In the genomic region with DNA sequence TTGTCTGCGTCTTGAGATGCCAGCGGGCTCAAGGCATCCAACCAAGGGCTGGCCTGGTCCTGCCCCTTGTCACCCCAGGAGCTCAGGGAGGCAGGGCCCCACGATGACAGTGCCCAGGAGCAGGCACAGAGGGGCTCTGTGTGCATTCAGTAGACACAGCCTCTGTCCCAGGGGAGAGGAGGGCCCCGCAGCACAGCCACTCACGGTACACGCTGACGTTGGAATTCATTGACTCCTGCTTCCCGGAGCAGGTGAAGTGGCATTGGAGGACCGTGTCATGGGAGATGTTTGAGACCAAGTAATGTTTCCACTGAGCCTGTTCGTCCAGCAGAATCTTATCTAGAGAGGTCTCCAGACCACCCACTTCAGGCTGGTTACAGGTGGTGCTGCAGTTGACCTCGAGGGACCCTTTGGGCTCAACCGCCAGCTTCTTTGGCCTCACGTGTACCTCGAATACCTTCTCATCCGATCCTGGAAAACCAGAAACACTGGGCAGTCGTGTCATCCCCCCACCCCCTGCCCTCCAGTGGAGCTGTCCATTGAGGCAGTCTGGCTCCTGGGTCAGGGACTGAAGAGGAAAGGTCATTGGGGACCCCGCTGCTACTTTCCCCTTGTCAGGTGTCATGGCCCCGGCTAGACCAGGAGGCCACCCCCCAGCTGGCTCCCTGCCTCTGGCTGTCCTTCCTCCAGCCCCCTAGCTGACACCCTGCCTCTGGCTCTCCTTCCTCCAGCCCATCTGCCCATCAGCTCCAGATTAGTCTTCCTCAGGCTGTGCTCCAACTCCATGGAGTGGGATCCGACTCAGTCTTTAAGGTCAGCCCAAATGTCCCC, we compare ENCODE assay signal across 13 cellular contexts. TPM values are rescaled to one million over a fixed set of nuclear protein-coding genes. Genes with fewer than 3 reads are reported as not detected.
DNase-seq lines count a peak whose midpoint lies in the region; ATAC-seq and TF ChIP-seq lines count a peak whose summit lies in the region.
"Had no signal": no experiment of that assay in that cellular context is flagged by ENCODE, and none has a peak within 500 bp of the region (broad histone marks: within the 10 kb centered on the region; RNA-seq: fewer than 3 reads in every experiment).

No MANE protein-coding gene starts in this region.

- no TSS peak for BruUV-seq in PC-9 (replicated peaks; lab: Mats Ljungman, UMichigan)

- H3K27me3 ChIP-seq in PC-9 (ENCODE audit: insufficient read depth, low read depth): no peaks in the 10 kb centered on the region
- H3K27me3 ChIP-seq in gastroesophageal sphincter: peaks cover 38% of the 10 kb centered on the region
- peaks cover 0 to under 1% (median 0%) of the 10 kb centered on the region in 5 donors for H3K27me3 ChIP-seq in subcutaneous abdominal adipose tissue (ENCODE audit: control insufficient read depth in 5 of 5, insufficient read depth in 4 of 5, low read length in 5 of 5)
- H3K27me3 ChIP-seq in SJCRH30: no peaks in the 10 kb centered on the region
- no peaks in the 10 kb centered on the region for H3K27me3 ChIP-seq in GM23338 (ENCODE audit: insufficient read depth)
- H3K27me3 ChIP-seq: ovary had no signal

- H3K9me2 ChIP-seq in PC-9 (ENCODE audit: insufficient read depth): no peaks in the 10 kb centered on the region
- H3K9me2 ChIP-seq in GM23338 (ENCODE audit: insufficient read depth): no peaks in the 10 kb centered on the region

- H3F3A ChIP-seq in PC-9 (ENCODE audit: insufficient read depth, low read depth) (peaks cover 24% of the 10 kb centered on the region), GM23338 (replicated peaks; ENCODE audit: low read depth) (no peaks in the 10 kb centered on the region)

- POLR2A ChIA-PET in PC-9 (lab: Charles Lee; ENCODE audit: unreplicated experiment): interaction anchor here (0.8 kb wide), 1 partner anchor 237 kb away, joined by 4 read pairs; no protein-coding TSS in a partner anchor

- no peak for ATAC-seq in activated T-cell treated with anti-CD3 and anti-CD28 coated beads, Interleukin-2, amount 50 U/mL, for 72 hours (replicated peaks in 1 of 2)
- ATAC-seq in gastroesophageal sphincter (no peak), GM23338 (no peak)

- TF ChIP-seq POLR2A in gastroesophageal sphincter (IDR thresholded peaks at IDR 0.05): no peak

- H3K9me3 Mint-ChIP-seq in activated T-cell treated with anti-CD3 and anti-CD28 coated beads, Interleukin-2, amount 50 U/mL, for 72 hours: no peaks in the 10 kb centered on the region
- no peaks in the 10 kb centered on the region for H3K9me3 Mint-ChIP-seq in GM23338

- 0 out of 2 replicates have a peak overlapping the region, but pooled peaks have one; percentile 11 for H3K27ac ChIP-seq in PC-9
- H3K27ac ChIP-seq in gastroesophageal sphincter: peak overlapping the region in 3 of 4 donors; percentile 49 to 64 (median 64)
- H3K27ac ChIP-seq in subcutaneous abdominal adipose tissue (ENCODE audit: low read depth, low read length): peak overlapping the region; percentile 84
- no peak overlapping the region for H3K27ac ChIP-seq in SJCRH30
- no peak overlapping the region for H3K27ac ChIP-seq in GM23338 (ENCODE audit: low read depth)
- H3K27ac ChIP-seq: ovary had no signal

- H3K79me2 ChIP-seq in PC-9 (ENCODE audit: low read depth): no peaks in the 10 kb centered on the region
- H3K79me2 ChIP-seq in GM23338 (replicated peaks; ENCODE audit: insufficient read depth): no peaks in the 10 kb centered on the region

- CTCF ChIA-PET in PC-9 (lab: Charles Lee): interaction anchor here (0.6 to 1.2 kb wide), 2 partner anchors 13 to 20 kb away, joined by 3 to 13 read pairs; no protein-coding TSS in a partner anchor

- TF ChIP-seq CTCF in PC-9 (conservative IDR thresholded peaks at IDR 0.05) (no peak), gastroesophageal sphincter (IDR thresholded peaks at IDR 0.05) (no peak), GM23338 (conservative IDR thresholded peaks at IDR 0.05; ENCODE audit: low read depth in 2 of 2) (no peak)

- peaks cover 61% of the 10 kb centered on the region for H3K4me1 ChIP-seq in PC-9 (replicated peaks; ENCODE audit: insufficient read depth)
- H3K4me1 ChIP-seq in gastroesophageal sphincter: peaks cover 0 to 36% (median 22%) of the 10 kb centered on the region in 3 donors
- H3K4me1 ChIP-seq in subcutaneous abdominal adipose tissue (ENCODE audit: control insufficient read depth in 5 of 5, insufficient read depth in 5 of 5, low read length in 5 of 5): peaks cover 17 to 84% (median 69%) of the 10 kb centered on the region in 5 donors
- H3K4me1 ChIP-seq in SJCRH30: peaks cover 4% of the 10 kb centered on the region
- H3K4me1 ChIP-seq in GM23338 (ENCODE audit: insufficient read depth): no peaks in the 10 kb centered on the region

- no peak overlapping the region for H3K4me3 Mint-ChIP-seq in activated T-cell treated with anti-CD3 and anti-CD28 coated beads, Interleukin-2, amount 50 U/mL, for 72 hours
- no peak overlapping the region for H3K4me3 Mint-ChIP-seq in GM23338

- WGBS in gastroesophageal sphincter (ENCODE audit: low coverage in 1 of 2), 2 donors: 17 to 68% methylated on average over 2 to 8 of the region's 19 CpGs

- H3K4me1 Mint-ChIP-seq in activated T-cell treated with anti-CD3 and anti-CD28 coated beads, Interleukin-2, amount 50 U/mL, for 72 hours (ENCODE audit: low read depth): peaks cover 23% of the 10 kb centered on the region
- peaks cover 15% of the 10 kb centered on the region for H3K4me1 Mint-ChIP-seq in GM23338

- H2AFZ ChIP-seq in PC-9 (no peak overlapping the region), GM23338 (no peak overlapping the region)

- TF ChIP-seq EP300 in gastroesophageal sphincter (IDR thresholded peaks at IDR 0.05): no peak

- H4K20me1 ChIP-seq in PC-9 (ENCODE audit: insufficient read depth): no peaks in the 10 kb centered on the region
- H4K20me1 ChIP-seq in GM23338 (replicated peaks; ENCODE audit: insufficient read depth): no peaks in the 10 kb centered on the region

- H3K36me3 ChIP-seq in PC-9 (ENCODE audit: low read depth) (no peaks in the 10 kb centered on the region), gastroesophageal sphincter (no peaks in the 10 kb centered on the region), subcutaneous abdominal adipose tissue (ENCODE audit: control insufficient read depth in 5 of 5, insufficient read depth in 5 of 5, low read length in 5 of 5) (peaks cover 0 to 31% (median 16%) of the 10 kb centered on the region in 5 donors), SJCRH30 (no peaks in the 10 kb centered on the region), GM23338 (ENCODE audit: insufficient read depth) (no peaks in the 10 kb centered on the region)
- H3K36me3 ChIP-seq: ovary had no signal

- H3K4me2 ChIP-seq in PC-9 (peak overlapping the region; percentile 59), GM23338 (no peak overlapping the region)

- peak; percentile 9 for DNase-seq in activated T-cell treated with anti-CD3 and anti-CD28 coated beads, Interleukin-2, amount 50 U/mL, for 1 hour
- no peak for DNase-seq in activated T-cell treated with anti-CD3 and anti-CD28 coated beads, Interleukin-2, amount 50 U/mL, for 72 hours
- DNase-seq in PC-9 (no peak), SJCRH30 (no peak), GM23338 (ENCODE audit: low spot score) (no peak), Ammon's horn (ENCODE audit: low spot score) (no peak)
- DNase-seq: AML-193; central memory CD4-positive, alpha-beta T cell; kidney glomerular epithelial cell; ovary; stimulated activated CD4-positive, alpha-beta T cell treated with anti-CD3 and anti-CD28 coated beads, Interleukin-4, amount 100 ng/mL, for 1 hour had no signal

- peak overlapping the region in 4 of 5 donors; percentile 15 to 63 (median 36) for H3K9ac ChIP-seq in subcutaneous abdominal adipose tissue (ENCODE audit: low read length in 5 of 5)

- intact Hi-C loops in PC-9 (cut with micrococcal nuclease; ENCODE audit: unreplicated experiment): no loop called here

- H3K4me3 ChIP-seq in PC-9: no peak overlapping the region
- H3K4me3 ChIP-seq in gastroesophageal sphincter: peak overlapping the region in 1 of 2 donors; percentile 24
- peak overlapping the region in 4 of 5 donors; percentile 46 to 65 (median 62) for H3K4me3 ChIP-seq in subcutaneous abdominal adipose tissue (ENCODE audit: low read depth in 1 of 5, low read length in 5 of 5)
- no peak overlapping the region for H3K4me3 ChIP-seq in SJCRH30
- no peak overlapping the region for H3K4me3 ChIP-seq in GM23338
- H3K4me3 ChIP-seq: ovary had no signal

- peaks cover 1 to 2% of the 10 kb centered on the region in 2 donors for H3K36me3 Mint-ChIP-seq in activated T-cell treated with anti-CD3 and anti-CD28 coated beads, Interleukin-2, amount 50 U/mL, for 72 hours (ENCODE audit: insufficient read depth in 2 of 2)
- H3K36me3 Mint-ChIP-seq in GM23338 (ENCODE audit: low read depth): no peaks in the 10 kb centered on the region

- no peak overlapping the region for H3K27ac Mint-ChIP-seq in activated T-cell treated with anti-CD3 and anti-CD28 coated beads, Interleukin-2, amount 50 U/mL, for 72 hours
- no peak overlapping the region for H3K27ac Mint-ChIP-seq in GM23338

- H3K9me3 ChIP-seq in PC-9 (ENCODE audit: insufficient read depth, low read depth) (no peaks in the 10 kb centered on the region; the same call in 1 of the 2 replicates), gastroesophageal sphincter (no peaks in the 10 kb centered on the region), subcutaneous abdominal adipose tissue (ENCODE audit: control insufficient read depth in 5 of 5, low read length in 5 of 5) (no peaks in the 10 kb centered on the region), SJCRH30 (replicated peaks) (no peaks in the 10 kb centered on the region)
- H3K9me3 ChIP-seq: ovary had no signal

- no peaks in the 10 kb centered on the region for H3K27me3 Mint-ChIP-seq in activated T-cell treated with anti-CD3 and anti-CD28 coated beads, Interleukin-2, amount 50 U/mL, for 72 hours (ENCODE audit: low read depth)
- H3K27me3 Mint-ChIP-seq in GM23338 (ENCODE audit: insufficient read depth, low read depth, poor library complexity): peaks cover 10% of the 10 kb centered on the region

RNA-seq across cellular contexts. Expression of gene PRR29, which starts 7.0 kb away (rescaled TPM):
- total RNA-seq in activated T-cell treated with anti-CD3 and anti-CD28 coated beads, Interleukin-2, amount 50 U/mL, for 72 hours: 1 to 10 TPM in 1 of 2 donors, under 1 TPM in 1; 0.96 to 1.1 TPM
- total RNA-seq in PC-9 (2021) (2.4 and 2.8 TPM in 2 replicates), gastroesophageal sphincter (1 to 10 TPM in 1 of 4 donors, under 1 TPM in 2, not detected in 1; 0.23 to 1.1 (median 0.57) TPM)
- 0.12 TPM in 1 of 2 replicates, not detected in the other for total RNA-seq in SJCRH30 (2014; rRNA removed; shearing (Covaris generic))
- total RNA-seq in GM23338 (2014; rRNA removed; shearing (Covaris generic)): 0.74 and 1.3 TPM in 2 replicates
- 0.24 and 0.66 TPM in 2 replicates for polyA plus RNA-seq in GM23338 (2016; fragmentation: Nextera tagmentation; extraction: Ambion mirVana)

RNA-seq across cellular contexts. Expression of gene ICAM2, which starts 15.3 kb away (rescaled TPM):
- total RNA-seq in activated T-cell treated with anti-CD3 and anti-CD28 coated beads, Interleukin-2, amount 50 U/mL, for 72 hours: 10 to 100 TPM; 49.9 to 55.7 TPM
- total RNA-seq in PC-9 (2021): 7.8 and 9.2 TPM in 2 replicates
- 10 to 100 TPM in 3 of 4 donors, 1 to 10 TPM in 1; 7.2 to 71.1 (median 36.7) TPM for total RNA-seq in gastroesophageal sphincter
- total RNA-seq in SJCRH30 (2014; rRNA removed; shearing (Covaris generic)): 0.33 and 0.43 TPM in 2 replicates
- total RNA-seq in GM23338 (2014; rRNA removed; shearing (Covaris generic)): 0.31 and 0.58 TPM in 2 replicates
- 0.57 and 0.86 TPM in 2 replicates for polyA plus RNA-seq in GM23338 (2016; fragmentation: Nextera tagmentation; extraction: Ambion mirVana)

RNA-seq across cellular contexts. Expression of gene SCN4A, which starts 32.4 kb away (rescaled TPM):
- total RNA-seq in activated T-cell treated with anti-CD3 and anti-CD28 coated beads, Interleukin-2, amount 50 U/mL, for 72 hours: 1 to 10 TPM in 1 of 2 donors, under 1 TPM in 1; 0.93 to 1.0 TPM
- 1.4 and 1.7 TPM in 2 replicates for total RNA-seq in PC-9 (2021)
- under 1 TPM; 0.15 to 0.47 (median 0.35) TPM for total RNA-seq in gastroesophageal sphincter
- 12.4 and 14.3 TPM in 2 replicates for total RNA-seq in SJCRH30 (2014; rRNA removed; shearing (Covaris generic))
- 7.9 and 8.5 TPM in 2 replicates for total RNA-seq in GM23338 (2014; rRNA removed; shearing (Covaris generic))
- 2.3 and 2.5 TPM in 2 replicates for polyA plus RNA-seq in GM23338 (2016; fragmentation: Nextera tagmentation; extraction: Ambion mirVana)

Comparison
In these comparisons a context has a peak if more than half of its experiments do, and no peak if none do; other contexts are left out.
1. H3K27ac ChIP-seq: peak in PC-9 (single experiment), gastroesophageal sphincter (3 of 4) and subcutaneous abdominal adipose tissue (single experiment); none in SJCRH30 (single experiment) and GM23338 (single experiment).
2. H3K4me3 ChIP-seq: peak in subcutaneous abdominal adipose tissue (4 of 5); none in PC-9 (single experiment), SJCRH30 (single experiment) and GM23338 (single experiment).